In the genomic region with DNA sequence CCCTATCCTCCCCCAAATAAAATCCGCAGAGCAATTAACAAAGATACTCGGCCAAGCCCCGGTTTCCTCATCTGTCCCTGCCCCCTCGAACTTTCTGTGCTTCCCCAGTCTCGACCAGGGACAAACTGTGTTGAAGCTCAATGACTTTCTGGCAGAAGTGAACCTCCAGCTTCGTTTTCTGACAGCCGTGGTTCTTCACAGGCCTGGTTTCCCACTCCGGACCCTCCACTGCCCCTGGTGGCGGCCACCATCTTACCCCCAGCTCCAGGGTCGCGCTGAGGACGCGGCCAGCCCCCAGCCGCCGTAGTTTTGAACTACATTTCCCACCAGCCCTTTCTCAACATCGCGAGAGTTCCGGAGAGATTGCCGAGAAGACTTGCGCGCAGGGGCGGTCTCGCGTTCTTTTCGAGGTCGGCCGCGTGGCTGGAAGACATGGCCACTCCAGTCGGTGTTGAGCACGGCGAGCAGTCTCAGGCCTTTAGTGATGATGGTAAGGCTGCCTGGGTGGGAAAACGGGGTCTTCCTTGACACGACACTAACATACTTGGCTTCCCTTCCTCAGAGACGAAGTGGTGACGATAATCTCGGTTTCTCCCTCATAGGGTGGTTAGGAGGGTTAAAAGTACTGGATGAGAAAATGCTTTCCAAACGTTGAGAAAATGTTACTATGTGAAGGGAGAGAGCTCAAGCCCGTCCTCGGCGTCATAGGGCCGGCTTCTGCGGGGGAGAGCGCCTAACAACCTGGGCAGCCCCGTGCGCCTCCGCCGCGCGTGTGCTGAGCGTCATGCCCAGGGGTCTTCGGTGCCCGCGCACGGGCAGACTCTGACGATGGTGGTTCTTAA, we compare ENCODE assay signal across 1 cellular context.
TF ChIP-seq lines count a peak whose summit lies in the region.

No MANE protein-coding gene starts in this region.

TF ChIP-seq in HepG2, 621 proteins besides CTCF, POLR2A, EP300 and RAD21 (continued from another document and continues in another):
- TF ChIP-seq, protein P1, sequence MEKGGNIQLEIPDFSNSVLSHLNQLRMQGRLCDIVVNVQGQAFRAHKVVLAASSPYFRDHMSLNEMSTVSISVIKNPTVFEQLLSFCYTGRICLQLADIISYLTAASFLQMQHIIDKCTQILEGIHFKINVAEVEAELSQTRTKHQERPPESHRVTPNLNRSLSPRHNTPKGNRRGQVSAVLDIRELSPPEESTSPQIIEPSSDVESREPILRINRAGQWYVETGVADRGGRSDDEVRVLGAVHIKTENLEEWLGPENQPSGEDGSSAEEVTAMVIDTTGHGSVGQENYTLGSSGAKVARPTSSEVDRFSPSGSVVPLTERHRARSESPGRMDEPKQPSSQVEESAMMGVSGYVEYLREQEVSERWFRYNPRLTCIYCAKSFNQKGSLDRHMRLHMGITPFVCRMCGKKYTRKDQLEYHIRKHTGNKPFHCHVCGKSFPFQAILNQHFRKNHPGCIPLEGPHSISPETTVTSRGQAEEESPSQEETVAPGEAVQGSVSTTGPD (CRISPR knock-in tag; IDR thresholded peaks at IDR 0.05), result no peak; the same call in 1 of the 2 replicates
- TF ChIP-seq HDAC6 (IDR thresholded peaks at IDR 0.05; ENCODE audit: low read depth, low read length) (no peak), ZNF253 (CRISPR knock-in tag; IDR thresholded peaks at IDR 0.05; ENCODE audit: borderline replicate concordance) (no peak; the same call in none of the 2 replicates), ZKSCAN1 (IDR thresholded peaks at IDR 0.05; ENCODE audit: low read length) (0 out of 2 replicates have a peak, but pooled peaks have one; percentile 56), CBX1 (IDR thresholded peaks at IDR 0.05; ENCODE audit: low read depth) (peak; percentile 47), ZNF709 (CRISPR knock-in tag; IDR thresholded peaks at IDR 0.05) (peak; percentile 78), ZFP36 (IDR thresholded peaks at IDR 0.05; ENCODE audit: borderline replicate concordance, low read depth, low read length, partially characterized antibody) (no peak), HMG20B (CRISPR knock-in tag; conservative IDR thresholded peaks at IDR 0.05) (no peak), MXI1 (IDR thresholded peaks at IDR 0.05; ENCODE audit: borderline replicate concordance, low read depth, low read length) (peak; percentile 99), ZNF782 (CRISPR knock-in tag; IDR thresholded peaks at IDR 0.05; ENCODE audit: borderline replicate concordance) (peak; percentile 91; the same call in 1 of the 2 replicates), SSRP1 (CRISPR knock-in tag; IDR thresholded peaks at IDR 0.05) (no peak; the same call in 1 of the 2 replicates), SNAI1 (CRISPR knock-in tag; IDR thresholded peaks at IDR 0.05; ENCODE audit: borderline replicate concordance) (no peak), HOXA5 (CRISPR knock-in tag; IDR thresholded peaks at IDR 0.05) (peak; percentile 68), DNMT3B (CRISPR knock-in tag; conservative IDR thresholded peaks at IDR 0.05) (no peak), ZNF33A (CRISPR knock-in tag; IDR thresholded peaks at IDR 0.05; ENCODE audit: borderline replicate concordance) (no peak), TRIM24 (CRISPR knock-in tag; IDR thresholded peaks at IDR 0.05) (no peak), GATA4 (IDR thresholded peaks at IDR 0.05; ENCODE audit: borderline replicate concordance, low read depth) (peak; percentile 90), MAFG (CRISPR knock-in tag; IDR thresholded peaks at IDR 0.05) (no peak), KLF16 (CRISPR knock-in tag; IDR thresholded peaks at IDR 0.05) (peak in 1 of 2 experiments; percentile 91; a peak in 2 of 4 replicates), SMAD9 (CRISPR knock-in tag; IDR thresholded peaks at IDR 0.05) (no peak), NAIF1 (CRISPR knock-in tag; IDR thresholded peaks at IDR 0.05; ENCODE audit: borderline replicate concordance) (peak; percentile 85; the same call in 1 of the 2 replicates), ZNF10 (CRISPR knock-in tag; IDR thresholded peaks at IDR 0.05; ENCODE audit: borderline replicate concordance, low read depth) (no peak), FOXA1 (IDR thresholded peaks at IDR 0.05) (no peak), FOXA1 (CRISPR knock-in tag; IDR thresholded peaks at IDR 0.05) (no peak), TBX2 (CRISPR knock-in tag; IDR thresholded peaks at IDR 0.05; ENCODE audit: borderline replicate concordance) (no peak; the same call in 1 of the 2 replicates)
- TF ChIP-seq, protein P2, sequence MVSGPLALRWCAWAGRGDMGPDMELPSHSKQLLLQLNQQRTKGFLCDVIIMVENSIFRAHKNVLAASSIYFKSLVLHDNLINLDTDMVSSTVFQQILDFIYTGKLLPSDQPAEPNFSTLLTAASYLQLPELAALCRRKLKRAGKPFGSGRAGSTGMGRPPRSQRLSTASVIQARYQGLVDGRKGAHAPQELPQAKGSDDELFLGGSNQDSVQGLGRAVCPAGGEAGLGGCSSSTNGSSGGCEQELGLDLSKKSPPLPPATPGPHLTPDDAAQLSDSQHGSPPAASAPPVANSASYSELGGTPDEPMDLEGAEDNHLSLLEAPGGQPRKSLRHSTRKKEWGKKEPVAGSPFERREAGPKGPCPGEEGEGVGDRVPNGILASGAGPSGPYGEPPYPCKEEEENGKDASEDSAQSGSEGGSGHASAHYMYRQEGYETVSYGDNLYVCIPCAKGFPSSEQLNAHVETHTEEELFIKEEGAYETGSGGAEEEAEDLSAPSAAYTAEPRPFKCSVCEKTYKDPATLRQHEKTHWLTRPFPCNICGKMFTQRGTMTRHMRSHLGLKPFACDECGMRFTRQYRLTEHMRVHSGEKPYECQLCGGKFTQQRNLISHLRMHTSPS (CRISPR knock-in tag; IDR thresholded peaks at IDR 0.05; ENCODE audit: low read depth), result peak; percentile 33; the same call in 1 of the 2 replicates
- TF ChIP-seq, protein P3, sequence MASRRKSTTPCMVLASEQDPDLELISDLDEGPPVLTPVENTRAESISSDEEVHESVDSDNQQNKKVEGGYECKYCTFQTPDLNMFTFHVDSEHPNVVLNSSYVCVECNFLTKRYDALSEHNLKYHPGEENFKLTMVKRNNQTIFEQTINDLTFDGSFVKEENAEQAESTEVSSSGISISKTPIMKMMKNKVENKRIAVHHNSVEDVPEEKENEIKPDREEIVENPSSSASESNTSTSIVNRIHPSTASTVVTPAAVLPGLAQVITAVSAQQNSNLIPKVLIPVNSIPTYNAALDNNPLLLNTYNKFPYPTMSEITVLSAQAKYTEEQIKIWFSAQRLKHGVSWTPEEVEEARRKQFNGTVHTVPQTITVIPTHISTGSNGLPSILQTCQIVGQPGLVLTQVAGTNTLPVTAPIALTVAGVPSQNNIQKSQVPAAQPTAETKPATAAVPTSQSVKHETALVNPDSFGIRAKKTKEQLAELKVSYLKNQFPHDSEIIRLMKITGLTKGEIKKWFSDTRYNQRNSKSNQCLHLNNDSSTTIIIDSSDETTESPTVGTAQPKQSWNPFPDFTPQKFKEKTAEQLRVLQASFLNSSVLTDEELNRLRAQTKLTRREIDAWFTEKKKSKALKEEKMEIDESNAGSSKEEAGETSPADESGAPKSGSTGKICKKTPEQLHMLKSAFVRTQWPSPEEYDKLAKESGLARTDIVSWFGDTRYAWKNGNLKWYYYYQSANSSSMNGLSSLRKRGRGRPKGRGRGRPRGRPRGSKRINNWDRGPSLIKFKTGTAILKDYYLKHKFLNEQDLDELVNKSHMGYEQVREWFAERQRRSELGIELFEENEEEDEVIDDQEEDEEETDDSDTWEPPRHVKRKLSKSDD (CRISPR knock-in tag; IDR thresholded peaks at IDR 0.05; ENCODE audit: low read depth), result peak; percentile 78; the same call in 1 of the 2 replicates
- TF ChIP-seq, protein P4, sequence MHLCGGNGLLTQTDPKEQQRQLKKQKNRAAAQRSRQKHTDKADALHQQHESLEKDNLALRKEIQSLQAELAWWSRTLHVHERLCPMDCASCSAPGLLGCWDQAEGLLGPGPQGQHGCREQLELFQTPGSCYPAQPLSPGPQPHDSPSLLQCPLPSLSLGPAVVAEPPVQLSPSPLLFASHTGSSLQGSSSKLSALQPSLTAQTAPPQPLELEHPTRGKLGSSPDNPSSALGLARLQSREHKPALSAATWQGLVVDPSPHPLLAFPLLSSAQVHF (CRISPR knock-in tag; IDR thresholded peaks at IDR 0.05), result peak; percentile 83
- TF ChIP-seq, protein P5, sequence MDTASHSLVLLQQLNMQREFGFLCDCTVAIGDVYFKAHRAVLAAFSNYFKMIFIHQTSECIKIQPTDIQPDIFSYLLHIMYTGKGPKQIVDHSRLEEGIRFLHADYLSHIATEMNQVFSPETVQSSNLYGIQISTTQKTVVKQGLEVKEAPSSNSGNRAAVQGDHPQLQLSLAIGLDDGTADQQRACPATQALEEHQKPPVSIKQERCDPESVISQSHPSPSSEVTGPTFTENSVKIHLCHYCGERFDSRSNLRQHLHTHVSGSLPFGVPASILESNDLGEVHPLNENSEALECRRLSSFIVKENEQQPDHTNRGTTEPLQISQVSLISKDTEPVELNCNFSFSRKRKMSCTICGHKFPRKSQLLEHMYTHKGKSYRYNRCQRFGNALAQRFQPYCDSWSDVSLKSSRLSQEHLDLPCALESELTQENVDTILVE (CRISPR knock-in tag; IDR thresholded peaks at IDR 0.05), result peak; percentile 78
- TF ChIP-seq, protein P6, sequence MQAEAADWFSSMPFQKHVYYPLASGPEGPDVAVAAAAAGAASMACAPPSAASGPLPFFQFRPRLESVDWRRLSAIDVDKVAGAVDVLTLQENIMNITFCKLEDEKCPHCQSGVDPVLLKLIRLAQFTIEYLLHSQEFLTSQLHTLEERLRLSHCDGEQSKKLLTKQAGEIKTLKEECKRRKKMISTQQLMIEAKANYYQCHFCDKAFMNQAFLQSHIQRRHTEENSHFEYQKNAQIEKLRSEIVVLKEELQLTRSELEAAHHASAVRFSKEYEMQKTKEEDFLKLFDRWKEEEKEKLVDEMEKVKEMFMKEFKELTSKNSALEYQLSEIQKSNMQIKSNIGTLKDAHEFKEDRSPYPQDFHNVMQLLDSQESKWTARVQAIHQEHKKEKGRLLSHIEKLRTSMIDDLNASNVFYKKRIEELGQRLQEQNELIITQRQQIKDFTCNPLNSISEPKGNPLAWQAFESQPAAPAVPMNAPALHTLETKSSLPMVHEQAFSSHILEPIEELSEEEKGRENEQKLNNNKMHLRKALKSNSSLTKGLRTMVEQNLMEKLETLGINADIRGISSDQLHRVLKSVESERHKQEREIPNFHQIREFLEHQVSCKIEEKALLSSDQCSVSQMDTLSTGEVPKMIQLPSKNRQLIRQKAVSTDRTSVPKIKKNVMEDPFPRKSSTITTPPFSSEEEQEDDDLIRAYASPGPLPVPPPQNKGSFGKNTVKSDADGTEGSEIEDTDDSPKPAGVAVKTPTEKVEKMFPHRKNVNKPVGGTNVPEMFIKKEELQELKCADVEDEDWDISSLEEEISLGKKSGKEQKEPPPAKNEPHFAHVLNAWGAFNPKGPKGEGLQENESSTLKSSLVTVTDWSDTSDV (CRISPR knock-in tag; IDR thresholded peaks at IDR 0.05), result peak; percentile 29; the same call in 1 of the 2 replicates
- TF ChIP-seq, protein P7, sequence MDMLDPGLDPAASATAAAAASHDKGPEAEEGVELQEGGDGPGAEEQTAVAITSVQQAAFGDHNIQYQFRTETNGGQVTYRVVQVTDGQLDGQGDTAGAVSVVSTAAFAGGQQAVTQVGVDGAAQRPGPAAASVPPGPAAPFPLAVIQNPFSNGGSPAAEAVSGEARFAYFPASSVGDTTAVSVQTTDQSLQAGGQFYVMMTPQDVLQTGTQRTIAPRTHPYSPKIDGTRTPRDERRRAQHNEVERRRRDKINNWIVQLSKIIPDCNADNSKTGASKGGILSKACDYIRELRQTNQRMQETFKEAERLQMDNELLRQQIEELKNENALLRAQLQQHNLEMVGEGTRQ (IDR thresholded peaks at IDR 0.05; ENCODE audit: low read depth, low read length), result no peak
- TF ChIP-seq, protein P7 (CRISPR knock-in tag; IDR thresholded peaks at IDR 0.05; ENCODE audit: borderline replicate concordance), result peak; percentile 59; the same call in 1 of the 2 replicates
- TF ChIP-seq, protein P8, sequence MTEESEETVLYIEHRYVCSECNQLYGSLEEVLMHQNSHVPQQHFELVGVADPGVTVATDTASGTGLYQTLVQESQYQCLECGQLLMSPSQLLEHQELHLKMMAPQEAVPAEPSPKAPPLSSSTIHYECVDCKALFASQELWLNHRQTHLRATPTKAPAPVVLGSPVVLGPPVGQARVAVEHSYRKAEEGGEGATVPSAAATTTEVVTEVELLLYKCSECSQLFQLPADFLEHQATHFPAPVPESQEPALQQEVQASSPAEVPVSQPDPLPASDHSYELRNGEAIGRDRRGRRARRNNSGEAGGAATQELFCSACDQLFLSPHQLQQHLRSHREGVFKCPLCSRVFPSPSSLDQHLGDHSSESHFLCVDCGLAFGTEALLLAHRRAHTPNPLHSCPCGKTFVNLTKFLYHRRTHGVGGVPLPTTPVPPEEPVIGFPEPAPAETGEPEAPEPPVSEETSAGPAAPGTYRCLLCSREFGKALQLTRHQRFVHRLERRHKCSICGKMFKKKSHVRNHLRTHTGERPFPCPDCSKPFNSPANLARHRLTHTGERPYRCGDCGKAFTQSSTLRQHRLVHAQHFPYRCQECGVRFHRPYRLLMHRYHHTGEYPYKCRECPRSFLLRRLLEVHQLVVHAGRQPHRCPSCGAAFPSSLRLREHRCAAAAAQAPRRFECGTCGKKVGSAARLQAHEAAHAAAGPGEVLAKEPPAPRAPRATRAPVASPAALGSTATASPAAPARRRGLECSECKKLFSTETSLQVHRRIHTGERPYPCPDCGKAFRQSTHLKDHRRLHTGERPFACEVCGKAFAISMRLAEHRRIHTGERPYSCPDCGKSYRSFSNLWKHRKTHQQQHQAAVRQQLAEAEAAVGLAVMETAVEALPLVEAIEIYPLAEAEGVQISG (CRISPR knock-in tag; IDR thresholded peaks at IDR 0.05), result peak; percentile 95
